Comparison of ENCODE assay signal across 9 cellular contexts in the genomic region with DNA sequence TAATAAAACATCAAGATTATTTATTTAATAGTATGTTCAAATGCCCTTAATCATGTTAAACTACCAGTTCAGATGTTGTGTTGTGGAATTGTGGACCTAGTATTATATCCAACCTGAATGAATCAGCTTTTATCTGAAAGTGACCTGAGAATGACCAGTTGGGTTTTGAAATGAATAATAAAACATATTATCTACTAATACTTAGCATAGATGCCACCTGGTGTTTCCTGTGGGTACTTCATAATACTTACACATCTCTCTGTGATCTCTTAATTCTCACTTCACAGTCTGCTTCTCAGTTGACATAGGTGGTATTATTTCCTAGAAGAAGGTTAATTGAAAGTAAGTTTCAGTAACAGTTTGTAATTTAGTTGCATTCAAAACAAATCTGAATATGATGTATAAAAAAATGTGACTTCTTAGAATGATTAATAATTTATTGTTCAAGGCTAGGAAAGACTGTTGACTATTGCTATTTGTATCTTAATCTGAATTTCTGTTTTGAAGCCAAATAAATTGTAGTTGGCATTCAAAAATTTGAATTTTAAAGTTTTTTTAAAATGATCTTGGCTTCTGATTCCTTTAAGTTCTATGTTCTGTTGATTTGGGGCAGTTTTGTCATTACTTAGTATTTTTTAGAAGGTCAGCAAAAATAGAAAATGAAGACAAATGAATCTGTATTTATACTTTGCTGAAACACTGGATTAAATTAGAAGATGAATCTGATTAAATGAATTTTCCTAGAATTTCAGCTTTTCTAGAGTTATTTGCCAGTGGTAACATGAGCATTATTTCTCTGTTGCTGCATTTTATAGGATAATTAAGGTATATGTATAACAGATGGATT. TPM values are rescaled to one million over a fixed set of nuclear protein-coding genes. Genes with fewer than 3 reads are reported as not detected.
DNase-seq lines count a peak whose midpoint lies in the region; ATAC-seq and TF ChIP-seq lines count a peak whose summit lies in the region.
"Had no signal": no experiment of that assay in that cellular context is flagged by ENCODE, and none has a peak within 500 bp of the region (broad histone marks: within the 10 kb centered on the region; RNA-seq: fewer than 3 reads in every experiment).

No MANE protein-coding gene starts in this region.

- peak; percentile 93 for ATAC-seq in GM19043 (IDR thresholded peaks at IDR 0.05; ENCODE audit: low read depth, unreplicated experiment)
- peak; percentile 95 for ATAC-seq in HG03175 (IDR thresholded peaks at IDR 0.05; ENCODE audit: unreplicated experiment)
- ATAC-seq in natural killer cell treated with Interleukin-12 subunit alpha and Interleukin-12 subunit beta and Interleukin-15 and Interleukin-18, amount 100 ng/mL, for 72 hours, result peak; percentile 64 to 73
- ATAC-seq in HG03196 (IDR thresholded peaks at IDR 0.05; ENCODE audit: unreplicated experiment), result no peak

- H3K4me3 Mint-ChIP-seq in natural killer cell treated with Interleukin-12 subunit alpha and Interleukin-12 subunit beta and Interleukin-15 and Interleukin-18, amount 100 ng/mL, for 72 hours, result no peak overlapping the region

- H3K9me3 Mint-ChIP-seq in natural killer cell treated with Interleukin-12 subunit alpha and Interleukin-12 subunit beta and Interleukin-15 and Interleukin-18, amount 100 ng/mL, for 72 hours, result no peaks in the 10 kb centered on the region

- H3K4me1 Mint-ChIP-seq in natural killer cell treated with Interleukin-12 subunit alpha and Interleukin-12 subunit beta and Interleukin-15 and Interleukin-18, amount 100 ng/mL, for 72 hours (ENCODE audit: low read depth in 2 of 2), result peaks cover 0 to 6% of the 10 kb centered on the region in 2 donors

- H3K36me3 Mint-ChIP-seq in natural killer cell treated with Interleukin-12 subunit alpha and Interleukin-12 subunit beta and Interleukin-15 and Interleukin-18, amount 100 ng/mL, for 72 hours, result peaks cover 5% of the 10 kb centered on the region

- peak; percentile 0 for DNase-seq in DMS153 treated with DMSO at 0.1 percent for 48 hours (lab: John Stamatoyannopoulos, UW; ENCODE audit: unreplicated experiment)
- DNase-seq in DMS153 (lab: John Stamatoyannopoulos, UW), result no peak
- peak; percentile 75 for DNase-seq in OCI-M1 (lab: John Stamatoyannopoulos, UW)
- DNase-seq in dorsolateral prefrontal cortex, result no peak
- DNase-seq in natural killer cell treated with Interleukin-12 subunit alpha and Interleukin-12 subunit beta and Interleukin-15 and Interleukin-18, amount 100 ng/mL, for 72 hours (ENCODE audit: low spot score), result no peak

- intact Hi-C loops in dorsolateral prefrontal cortex (cut with DNase I), result loop anchor here (5.0 to 10.0 kb wide), 2 partner anchors 119 to 132 kb away; no protein-coding TSS in a partner anchor

- H3K4me3 ChIP-seq in dorsolateral prefrontal cortex, result no peak overlapping the region
- H3K4me3 ChIP-seq: BLaER1 had no signal

- H3K27ac Mint-ChIP-seq in natural killer cell treated with Interleukin-12 subunit alpha and Interleukin-12 subunit beta and Interleukin-15 and Interleukin-18, amount 100 ng/mL, for 72 hours, result no peak overlapping the region

- peak; percentile 46 to 88 (median 72) for TF ChIP-seq CTCF in dorsolateral prefrontal cortex (IDR thresholded peaks at IDR 0.05 in 54 of 56, conservative IDR thresholded peaks at IDR 0.05 in 2 of 56; ENCODE audit: low read depth in 1 of 56, partially characterized antibody in 56 of 56)

- H3K27me3 Mint-ChIP-seq in natural killer cell treated with Interleukin-12 subunit alpha and Interleukin-12 subunit beta and Interleukin-15 and Interleukin-18, amount 100 ng/mL, for 72 hours, result no peaks in the 10 kb centered on the region

- H3K27ac ChIP-seq in dorsolateral prefrontal cortex, result peak overlapping the region in 23 of 59 donors; percentile 3 to 68 (median 37)
- H3K27ac ChIP-seq: BLaER1 had no signal

- no peaks in the 10 kb centered on the region for H3K27me3 ChIP-seq in dorsolateral prefrontal cortex
- H3K27me3 ChIP-seq: BLaER1 had no signal

RNA-seq across cellular contexts. Expression of gene KIF2A, which starts 48.2 kb away (rescaled TPM):
- total RNA-seq in dorsolateral prefrontal cortex, result 100 to 1,000 TPM in 44 of 120 experiments, 10 to 100 TPM in 76; 68.8 to 125 (median 95.8) TPM
- total RNA-seq in natural killer cell treated with Interleukin-12 subunit alpha and Interleukin-12 subunit beta and Interleukin-15 and Interleukin-18, amount 100 ng/mL, for 72 hours, result 100 to 1,000 TPM; 190 to 201 TPM

RNA-seq across cellular contexts. Expression of gene DIMT1, which starts 49.5 kb away (rescaled TPM):
- 10 to 100 TPM in 112 of 120 experiments, 1 to 10 TPM in 8; 6.4 to 20.5 (median 13.4) TPM for total RNA-seq in dorsolateral prefrontal cortex
- 10 to 100 TPM; 30.8 to 40.4 TPM for total RNA-seq in natural killer cell treated with Interleukin-12 subunit alpha and Interleukin-12 subunit beta and Interleukin-15 and Interleukin-18, amount 100 ng/mL, for 72 hours

RNA-seq across cellular contexts. Expression of gene IPO11, which starts 58.3 kb away (rescaled TPM):
- 10 to 100 TPM; 28.9 to 55.7 (median 43.3) TPM for total RNA-seq in dorsolateral prefrontal cortex
- total RNA-seq in natural killer cell treated with Interleukin-12 subunit alpha and Interleukin-12 subunit beta and Interleukin-15 and Interleukin-18, amount 100 ng/mL, for 72 hours, result 10 to 100 TPM; 33.5 to 77.2 TPM

Comparison
In these comparisons a context has a peak if more than half of its experiments do, and no peak if none do; other contexts are left out.
1. DNase-seq: peak in DMS153 treated with DMSO at 0.1 percent for 48 hours (single experiment) and OCI-M1 (single experiment); none in DMS153 (single experiment), dorsolateral prefrontal cortex (0 of 10) and natural killer cell treated with Interleukin-12 subunit alpha and Interleukin-12 subunit beta and Interleukin-15 and Interleukin-18, amount 100 ng/mL, for 72 hours (single experiment).